15 cellular contexts compared by ENCODE assay signal in genomic region chr4:153188966-153189801, GRCh38. TPM values are rescaled to one million over a fixed set of nuclear protein-coding genes. Genes with fewer than 3 reads are reported as not detected.
DNase-seq lines count a peak whose midpoint lies in the region; ATAC-seq and TF ChIP-seq lines count a peak whose summit lies in the region.
"Had no signal": no experiment of that assay in that cellular context is flagged by ENCODE, and none has a peak within 500 bp of the region (broad histone marks: within the 10 kb centered on the region; RNA-seq: fewer than 3 reads in every experiment).

No MANE protein-coding gene starts in this region.

- no peak overlapping the region for H2BK15ac ChIP-seq in mesendoderm (replicated peaks; ENCODE audit: low read depth)

- no peak overlapping the region for H4K8ac ChIP-seq in mesendoderm (ENCODE audit: low read depth, low read length)

- TF ChIP-seq POLR2A in right lobe of liver (IDR thresholded peaks at IDR 0.05) = no peak

- no peak overlapping the region for H3K27ac Mint-ChIP-seq in stimulated activated naive CD8-positive, alpha-beta T cell treated with anti-CD3 and anti-CD28 coated beads, Interleukin-15, amount 100 ng/mL, for 72 hours
- H3K27ac Mint-ChIP-seq in activated T-helper 2 cell treated with anti-CD3 and anti-CD28 coated beads, Interferon-gamma antibody, Interleukin-2, Interleukin-4, amounts not matched to agents 10 μg/mL and 5 μg/mL and 100 μg/mL, durations not matched to agents 14 hours and 24 hours and 36 hours = no peak overlapping the region
- H3K27ac Mint-ChIP-seq: activated naive CD8-positive, alpha-beta T cell; B cell had no signal

- H3K23ac ChIP-seq in mesendoderm (ENCODE audit: low read length) = no peak overlapping the region

- peaks cover 5% of the 10 kb centered on the region for H3K4me1 Mint-ChIP-seq in stimulated activated naive CD8-positive, alpha-beta T cell treated with anti-CD3 and anti-CD28 coated beads, Interleukin-15, amount 100 ng/mL, for 72 hours
- H3K4me1 Mint-ChIP-seq in activated T-helper 2 cell treated with anti-CD3 and anti-CD28 coated beads, Interferon-gamma antibody, Interleukin-2, Interleukin-4, amounts not matched to agents 10 μg/mL and 5 μg/mL and 100 μg/mL, durations not matched to agents 14 hours and 24 hours and 36 hours (ENCODE audit: low read depth) = no peaks in the 10 kb centered on the region
- H3K4me1 Mint-ChIP-seq: B cell had no signal

- no peaks in the 10 kb centered on the region for H3K9me3 Mint-ChIP-seq in stimulated activated naive CD8-positive, alpha-beta T cell treated with anti-CD3 and anti-CD28 coated beads, Interleukin-15, amount 100 ng/mL, for 72 hours
- H3K9me3 Mint-ChIP-seq in activated T-helper 2 cell treated with anti-CD3 and anti-CD28 coated beads, Interferon-gamma antibody, Interleukin-2, Interleukin-4, amounts not matched to agents 10 μg/mL and 5 μg/mL and 100 μg/mL, durations not matched to agents 14 hours and 24 hours and 36 hours = no peaks in the 10 kb centered on the region

- H3K4me3 Mint-ChIP-seq in stimulated activated naive CD8-positive, alpha-beta T cell treated with anti-CD3 and anti-CD28 coated beads, Interleukin-15, amount 100 ng/mL, for 72 hours = no peak overlapping the region
- H3K4me3 Mint-ChIP-seq in activated T-helper 2 cell treated with anti-CD3 and anti-CD28 coated beads, Interferon-gamma antibody, Interleukin-2, Interleukin-4, amounts not matched to agents 10 μg/mL and 5 μg/mL and 100 μg/mL, durations not matched to agents 14 hours and 24 hours and 36 hours (ENCODE audit: low read depth) = no peak overlapping the region
- H3K4me3 Mint-ChIP-seq: activated naive CD8-positive, alpha-beta T cell; B cell had no signal

- H3K4me3 ChIP-seq in MG63 = no peak overlapping the region
- no peak overlapping the region for H3K4me3 ChIP-seq in brain microvascular endothelial cell (ENCODE audit: low read depth, low read length)
- no peak overlapping the region for H3K4me3 ChIP-seq in right lobe of liver
- H3K4me3 ChIP-seq in mesendoderm (ENCODE audit: low read length) = no peak overlapping the region
- H3K4me3 ChIP-seq: PC-9 had no signal

- H2AK5ac ChIP-seq in mesendoderm (ENCODE audit: low read length) = no peak overlapping the region

- H3K4me2 ChIP-seq in mesendoderm (ENCODE audit: low read length) = no peak overlapping the region
- H3K4me2 ChIP-seq: PC-9 had no signal

- no peak overlapping the region for H3K56ac ChIP-seq in mesendoderm (ENCODE audit: low read length)

- WGBS in right lobe of liver (ENCODE audit: insufficient coverage, low coverage, low lambda C conversion rate, missing lambda C conversion rate) = 41% methylated on average over 10 of the region's 11 CpGs
- WGBS in mesendoderm (ENCODE audit: extremely low coverage, insufficient coverage, low lambda C conversion rate) = no CpG with 5 or more reads among the region's 11 CpGs

- H3K4me1 ChIP-seq in right lobe of liver = peaks cover 0 to 6% (median 0%) of the 10 kb centered on the region in 4 donors
- H3K4me1 ChIP-seq in mesendoderm (ENCODE audit: control insufficient read depth, low read depth, low read length) = no peaks in the 10 kb centered on the region

- no peak overlapping the region for H3K4ac ChIP-seq in mesendoderm (ENCODE audit: low read depth, low read length)

- H3K36me3 ChIP-seq in MG63 (no peaks in the 10 kb centered on the region), brain microvascular endothelial cell (replicated peaks) (no peaks in the 10 kb centered on the region), right lobe of liver (no peaks in the 10 kb centered on the region), mesendoderm (ENCODE audit: control insufficient read depth, insufficient read depth, low read length) (no peaks in the 10 kb centered on the region)

- H2BK120ac ChIP-seq in mesendoderm (ENCODE audit: low read depth, low read length) = no peak overlapping the region

- H3K18ac ChIP-seq in mesendoderm (ENCODE audit: low read length) = no peak overlapping the region

- DNase-seq in DMS53 (lab: John Stamatoyannopoulos, UW) (peak; percentile 76), MG63 (peak; percentile 56), brain microvascular endothelial cell (peak; percentile 3), right lobe of liver (no peak), left ventricle myocardium superior (no peak), mesendoderm (no peak)
- no peak for DNase-seq in stimulated activated naive CD8-positive, alpha-beta T cell treated with anti-CD3 and anti-CD28 coated beads, Interleukin-15, amount 100 ng/mL, for 72 hours
- no peak for DNase-seq in activated T-helper 2 cell treated with anti-CD3 and anti-CD28 coated beads, Interferon-gamma antibody, Interleukin-2, Interleukin-4, amounts not matched to agents 10 μg/mL and 5 μg/mL and 100 μg/mL, durations not matched to agents 14 hours and 24 hours and 36 hours (ENCODE audit: low spot score)
- DNase-seq: effector memory CD4-positive, alpha-beta T cell; GDM1; PC-9; right cardiac atrium; trophoblast cell had no signal

- H3K27me3 ChIP-seq in MG63 (no peaks in the 10 kb centered on the region), brain microvascular endothelial cell (replicated peaks) (no peaks in the 10 kb centered on the region), right lobe of liver (no peaks in the 10 kb centered on the region), mesendoderm (ENCODE audit: insufficient read depth, low read length, poor library complexity) (no peaks in the 10 kb centered on the region)

- intact Hi-C loops in right lobe of liver (cut with DNase I) (no loop called here), left ventricle myocardium superior (cut with micrococcal nuclease) (no loop called here)
- intact Hi-C loops in activated T-helper 2 cell treated with anti-CD3 and anti-CD28 coated beads, Interferon-gamma antibody, Interleukin-2, Interleukin-4, amounts not matched to agents 10 μg/mL and 5 μg/mL and 100 μg/mL, durations not matched to agents 14 hours and 24 hours and 36 hours (cut with micrococcal nuclease) = no loop called here

- H3K27me3 Mint-ChIP-seq in stimulated activated naive CD8-positive, alpha-beta T cell treated with anti-CD3 and anti-CD28 coated beads, Interleukin-15, amount 100 ng/mL, for 72 hours = peaks cover 7% of the 10 kb centered on the region
- H3K27me3 Mint-ChIP-seq in activated T-helper 2 cell treated with anti-CD3 and anti-CD28 coated beads, Interferon-gamma antibody, Interleukin-2, Interleukin-4, amounts not matched to agents 10 μg/mL and 5 μg/mL and 100 μg/mL, durations not matched to agents 14 hours and 24 hours and 36 hours (ENCODE audit: low read depth) = peaks cover 12% of the 10 kb centered on the region
- H3K27me3 Mint-ChIP-seq: activated naive CD8-positive, alpha-beta T cell had no signal

- no peaks in the 10 kb centered on the region for H3K9me3 ChIP-seq in MG63
- H3K9me3 ChIP-seq in right lobe of liver = no peaks in the 10 kb centered on the region

- ATAC-seq in right lobe of liver (peak; percentile 79 to 93 (median 84)), left ventricle myocardium superior (no peak)
- ATAC-seq in stimulated activated naive CD8-positive, alpha-beta T cell treated with anti-CD3 and anti-CD28 coated beads, Interleukin-15, amount 100 ng/mL, for 72 hours = no peak
- ATAC-seq: right cardiac atrium had no signal

- no peaks in the 10 kb centered on the region for H3K36me3 Mint-ChIP-seq in activated T-helper 2 cell treated with anti-CD3 and anti-CD28 coated beads, Interferon-gamma antibody, Interleukin-2, Interleukin-4, amounts not matched to agents 10 μg/mL and 5 μg/mL and 100 μg/mL, durations not matched to agents 14 hours and 24 hours and 36 hours (ENCODE audit: low read depth)
- H3K36me3 Mint-ChIP-seq: activated naive CD8-positive, alpha-beta T cell had no signal

- TF ChIP-seq CTCF in brain microvascular endothelial cell (IDR thresholded peaks at IDR 0.05; ENCODE audit: low read depth, low read length, missing control alignments) = no peak
- TF ChIP-seq CTCF in right lobe of liver (IDR thresholded peaks at IDR 0.05) = no peak

- H3K9ac ChIP-seq in mesendoderm (ENCODE audit: low read length) = no peak overlapping the region

- no peak overlapping the region for H3K27ac ChIP-seq in brain microvascular endothelial cell
- no peak overlapping the region for H3K27ac ChIP-seq in right lobe of liver
- H3K27ac ChIP-seq in mesendoderm (ENCODE audit: low read depth, low read length) = no peak overlapping the region
- H3K27ac ChIP-seq: PC-9 had no signal

- in situ Hi-C loops in brain microvascular endothelial cell (cut with HindIII; ENCODE audit: low pct_ligation_motif_present, low sequenced_read_pairs) = no loop called here

- H3K79me2 ChIP-seq in mesendoderm (ENCODE audit: control insufficient read depth, insufficient read depth, low read length) = no peaks in the 10 kb centered on the region

- no peaks in the 10 kb centered on the region for H3K79me1 ChIP-seq in mesendoderm (ENCODE audit: low read length)

- no peak overlapping the region for H4K5ac ChIP-seq in mesendoderm (ENCODE audit: low read length)

- H2BK5ac ChIP-seq in mesendoderm (ENCODE audit: low read length) = no peak overlapping the region

RNA-seq across cellular contexts. Expression of gene TRIM2, which starts 15.1 kb away (rescaled TPM):
- total RNA-seq in MG63 (2014; rRNA removed; shearing (Covaris generic); ENCODE audit: low replicate concordance) = 7.0 and 10.5 TPM in 2 replicates
- 10 to 100 TPM in 3 of 6 experiments, 1 to 10 TPM in 3; 8.9 to 17.5 (median 10.0) TPM for total RNA-seq in right lobe of liver
- total RNA-seq in activated T-helper 2 cell treated with anti-CD3 and anti-CD28 coated beads, Interferon-gamma antibody, Interleukin-2, Interleukin-4, amounts not matched to agents 10 μg/mL and 5 μg/mL and 100 μg/mL, durations not matched to agents 14 hours and 24 hours and 36 hours = 0.09 and 0.18 TPM in 2 replicates
- total RNA-seq in left ventricle myocardium superior = 18.6 TPM
- polyA plus RNA-seq in mesendoderm (2013, experiment 1 of 2) = 13.0 TPM
- polyA plus RNA-seq in mesendoderm (2013, experiment 2 of 2) = 13.2 TPM

Comparison
In these comparisons a context has a peak if more than half of its experiments do, and no peak if none do; other contexts are left out.
1. DNase-seq: peak in DMS53 (single experiment), MG63 (single experiment) and brain microvascular endothelial cell (single experiment); none in right lobe of liver (0 of 3), stimulated activated naive CD8-positive, alpha-beta T cell treated with anti-CD3 and anti-CD28 coated beads, Interleukin-15, amount 100 ng/mL, for 72 hours (0 of 2), activated T-helper 2 cell treated with anti-CD3 and anti-CD28 coated beads, Interferon-gamma antibody, Interleukin-2, Interleukin-4, amounts not matched to agents 10 μg/mL and 5 μg/mL and 100 μg/mL, durations not matched to agents 14 hours and 24 hours and 36 hours (single experiment), left ventricle myocardium superior (single experiment) and mesendoderm (single experiment).
2. ATAC-seq: peak in right lobe of liver (4 of 4); none in stimulated activated naive CD8-positive, alpha-beta T cell treated with anti-CD3 and anti-CD28 coated beads, Interleukin-15, amount 100 ng/mL, for 72 hours (single experiment) and left ventricle myocardium superior (single experiment).